ENCODE assay signal across 19 cellular contexts in genomic region chr4:159526172-159526571, GRCh38.
A peak's percentile ranks its signal among the peaks of the same experiment; 100 is the strongest.
DNase-seq lines count a peak whose midpoint lies in the region; ATAC-seq and TF ChIP-seq lines count a peak whose summit lies in the region.
"Had no signal": no experiment of that assay in that cellular context is flagged by ENCODE, and none has a peak within 500 bp of the region (broad histone marks: within the 10 kb centered on the region; RNA-seq: fewer than 3 reads in every experiment).

No MANE protein-coding gene starts in this region.

- no peak overlapping the region for H3K4me3 Mint-ChIP-seq in MCF 10A (ENCODE audit: unreplicated experiment)
- H3K4me3 Mint-ChIP-seq: CD8-positive, alpha-beta T cell; H9 had no signal

- intact Hi-C loops in MCF 10A (cut with micrococcal nuclease) (no loop called here), breast epithelium (cut with DNase I; ENCODE audit: low total_unique reads) (no loop called here), prostate gland (cut with DNase I) (no loop called here), tibial artery (cut with DNase I; ENCODE audit: low total_unique reads) (loop anchor here (5.0 kb wide), 1 partner anchor 819 kb away; no protein-coding TSS in a partner anchor), dorsolateral prefrontal cortex (cut with DNase I) (no loop called here)

- WGBS in prostate gland: 73% methylated on average over 6 of the region's 6 CpGs

- ATAC-seq in HG02973 (IDR thresholded peaks at IDR 0.05; ENCODE audit: unreplicated experiment): no peak
- ATAC-seq: A549; CD8-positive, alpha-beta T cell; GM12878 had no signal

- H3K4me3 ChIP-seq in breast epithelium (no peak overlapping the region), NB4 (ENCODE audit: low read depth, low read length) (no peak overlapping the region), epithelial cell of esophagus (ENCODE audit: low read length) (no peak overlapping the region), prostate gland (no peak overlapping the region), tibial artery (no peak overlapping the region), dorsolateral prefrontal cortex (no peak overlapping the region)
- H3K4me3 ChIP-seq: A549, BLaER1, GM12878 had no signal

- no peaks in the 10 kb centered on the region for H3K36me3 Mint-ChIP-seq in MCF 10A (ENCODE audit: insufficient read depth, unreplicated experiment)
- H3K36me3 Mint-ChIP-seq: CD8-positive, alpha-beta T cell had no signal

- H3K27me3 Mint-ChIP-seq in MCF 10A (ENCODE audit: insufficient read depth, unreplicated experiment): no peaks in the 10 kb centered on the region

- peaks cover 7% of the 10 kb centered on the region for H3K4me1 Mint-ChIP-seq in MCF 10A (ENCODE audit: insufficient read depth, unreplicated experiment)
- H3K4me1 Mint-ChIP-seq: H9 had no signal

- H3K9me3 ChIP-seq in breast epithelium (no peaks in the 10 kb centered on the region), prostate gland (no peaks in the 10 kb centered on the region), tibial artery (no peaks in the 10 kb centered on the region)
- H3K9me3 ChIP-seq: A549 had no signal

- no TSS peak for BruUV-seq in MCF 10A (replicated peaks; lab: Mats Ljungman, UMichigan)

- no peaks in the 10 kb centered on the region for H3K36me3 ChIP-seq in breast epithelium
- H3K36me3 ChIP-seq in prostate gland: no peaks in the 10 kb centered on the region
- H3K36me3 ChIP-seq in tibial artery: no peaks in the 10 kb centered on the region
- H3K36me3 ChIP-seq: BLaER1 had no signal

- H3K27me3 ChIP-seq in breast epithelium: no peaks in the 10 kb centered on the region
- H3K27me3 ChIP-seq in prostate gland (replicated peaks; ENCODE audit: insufficient read depth): no peaks in the 10 kb centered on the region
- H3K27me3 ChIP-seq in tibial artery: no peaks in the 10 kb centered on the region
- no peaks in the 10 kb centered on the region for H3K27me3 ChIP-seq in dorsolateral prefrontal cortex
- H3K27me3 ChIP-seq: BLaER1 had no signal

- peak; percentile 39 for DNase-seq in MCF 10A (ENCODE audit: unreplicated experiment)
- no peak for DNase-seq in breast epithelium (ENCODE audit: low spot score in 2 of 2)
- peak; percentile 3 for DNase-seq in NB4 (ENCODE audit: low read depth)
- DNase-seq in epithelial cell of esophagus (ENCODE audit: low read depth): peak; percentile 13
- DNase-seq in prostate gland (ENCODE audit: low spot score): peak; percentile 13
- no peak for DNase-seq in tibial artery
- DNase-seq in dorsolateral prefrontal cortex: no peak
- DNase-seq: CD8-positive, alpha-beta T cell; DMS 273 treated with DMSO at 0.1 percent for 48 hours; DMS53; DND-41; EL; H9; IMR-90 had no signal

- H3K27ac ChIP-seq in breast epithelium (no peak overlapping the region), prostate gland (no peak overlapping the region), tibial artery (no peak overlapping the region), dorsolateral prefrontal cortex (no peak overlapping the region)
- H3K27ac ChIP-seq: 22Rv1, A549, BLaER1 had no signal

- CTCF ChIA-PET in MCF 10A (lab: Yijun Ruan, JAX): no interaction called here

- H3K9me3 Mint-ChIP-seq in MCF 10A (ENCODE audit: unreplicated experiment): peaks cover 6% of the 10 kb centered on the region

- TF ChIP-seq CTCF in MCF 10A (IDR thresholded peaks at IDR 0.05; ENCODE audit: unreplicated experiment) (no peak), breast epithelium (IDR thresholded peaks at IDR 0.05) (no peak), NB4 (IDR thresholded peaks at IDR 0.05; ENCODE audit: low read depth, low read length) (no peak), epithelial cell of esophagus (IDR thresholded peaks at IDR 0.05; ENCODE audit: insufficient read depth, low read depth, low read length, missing control alignments) (no peak), prostate gland (IDR thresholded peaks at IDR 0.05) (no peak), tibial artery (IDR thresholded peaks at IDR 0.05) (no peak), dorsolateral prefrontal cortex (IDR thresholded peaks at IDR 0.05 in 54 of 56, conservative IDR thresholded peaks at IDR 0.05 in 2 of 56; ENCODE audit: low read depth in 1 of 56, partially characterized antibody in 56 of 56) (no peak)

- no peak overlapping the region for H3K27ac Mint-ChIP-seq in MCF 10A (ENCODE audit: low read depth, unreplicated experiment)
- H3K27ac Mint-ChIP-seq: CD8-positive, alpha-beta T cell; H9 had no signal

- no peak for TF ChIP-seq POLR2A in breast epithelium (IDR thresholded peaks at IDR 0.05)
- no peak for TF ChIP-seq POLR2A in NB4 (IDR thresholded peaks at IDR 0.05; ENCODE audit: extremely low read depth, insufficient read length)
- no peak for TF ChIP-seq POLR2A in prostate gland (IDR thresholded peaks at IDR 0.05)

- POLR2A ChIA-PET in MCF 10A (lab: Yijun Ruan, JAX): interaction anchor here (0.6 kb wide), 1 partner anchor 527 kb away, joined by 3 read pairs; no protein-coding TSS in a partner anchor

- H3K4me1 ChIP-seq in breast epithelium (no peaks in the 10 kb centered on the region), prostate gland (replicated peaks) (no peaks in the 10 kb centered on the region), tibial artery (no peaks in the 10 kb centered on the region)
- H3K4me1 ChIP-seq: A549, BLaER1 had no signal

Comparison
In these comparisons a context has a peak if more than half of its experiments do, and no peak if none do; other contexts are left out.
1. DNase-seq: peak in MCF 10A (single experiment), NB4 (single experiment), epithelial cell of esophagus (single experiment) and prostate gland (single experiment); none in breast epithelium (0 of 2), tibial artery (0 of 2) and dorsolateral prefrontal cortex (0 of 10).